13 cellular contexts compared by ENCODE assay signal in genomic region chr5:173721259-173722232, GRCh38.
DNase-seq lines count a peak whose midpoint lies in the region; TF ChIP-seq lines count a peak whose summit lies in the region.
"Had no signal": no experiment of that assay in that cellular context is flagged by ENCODE, and none has a peak within 500 bp of the region (broad histone marks: within the 10 kb centered on the region; RNA-seq: fewer than 3 reads in every experiment).

No MANE protein-coding gene starts in this region.

- TF ChIP-seq CTCF in chondrocyte (IDR thresholded peaks at IDR 0.05) (peak; percentile 21), nephron progenitor cell (IDR thresholded peaks at IDR 0.05) (peak; percentile 16), prostate gland (IDR thresholded peaks at IDR 0.05) (no peak)

- no peaks in the 10 kb centered on the region for H3K36me3 ChIP-seq in prostate gland

- DNase-seq in G401 (ENCODE audit: low spot score) = peak; percentile 70
- peak; percentile 44 for DNase-seq in NCI-H82 (lab: John Stamatoyannopoulos, UW)
- DNase-seq in chondrocyte (ENCODE audit: low spot score) = no peak
- DNase-seq in nephron progenitor cell = no peak
- DNase-seq in activated naive CD4-positive, alpha-beta T cell treated with anti-CD3 and anti-CD28 coated beads, Interleukin-2, amount 50 U/mL, for 16 hours = no peak
- DNase-seq in SKM-1 (lab: John Stamatoyannopoulos, UW; ENCODE audit: unreplicated experiment) = no peak
- no peak for DNase-seq in activated naive CD4-positive, alpha-beta T cell (lab: John Stamatoyannopoulos, UW)
- DNase-seq in prostate gland (ENCODE audit: low spot score) = no peak
- DNase-seq: activated CD4-positive, alpha-beta T cell treated with anti-CD3 and anti-CD28 coated beads for 48 hours; activated T-cell treated with anti-CD3 and anti-CD28 coated beads, Interleukin-2, amount 50 U/mL, for 4 hours; DMS153; mesenchymal stem cell; NCI-H1417 treated with DMSO at 0.1 percent for 48 hours had no signal

- H3K4me1 ChIP-seq in prostate gland (replicated peaks) = no peaks in the 10 kb centered on the region

- no peak for TF ChIP-seq POLR2A in prostate gland (IDR thresholded peaks at IDR 0.05)

- intact Hi-C loops in prostate gland (cut with DNase I) = no loop called here

- no peak overlapping the region for H3K4me3 ChIP-seq in prostate gland

- H3K27me3 Mint-ChIP-seq in chondrocyte (ENCODE audit: low read depth) (peaks cover 13% of the 10 kb centered on the region), nephron progenitor cell (ENCODE audit: low read depth, poor library complexity) (peaks cover 20% of the 10 kb centered on the region)

- H3K27ac Mint-ChIP-seq in chondrocyte (ENCODE audit: unreplicated experiment) (no peak overlapping the region), nephron progenitor cell (no peak overlapping the region)

- H3K36me3 Mint-ChIP-seq in chondrocyte (ENCODE audit: low read depth) = no peaks in the 10 kb centered on the region
- H3K36me3 Mint-ChIP-seq in nephron progenitor cell (ENCODE audit: low read depth) = no peaks in the 10 kb centered on the region

- in situ Hi-C loops in G401 (cut with HindIII; ENCODE audit: low sequenced_read_pairs) = no loop called here

- H3K4me1 Mint-ChIP-seq in chondrocyte (ENCODE audit: low read depth) (peaks cover 11% of the 10 kb centered on the region), nephron progenitor cell (peaks cover 46% of the 10 kb centered on the region)

- H3K27ac ChIP-seq in prostate gland = no peak overlapping the region

- no peaks in the 10 kb centered on the region for H3K9me3 ChIP-seq in prostate gland

- H3K4me3 Mint-ChIP-seq in chondrocyte (ENCODE audit: unreplicated experiment) = no peak overlapping the region
- H3K4me3 Mint-ChIP-seq in nephron progenitor cell = no peak overlapping the region
- H3K4me3 Mint-ChIP-seq: activated T-cell treated with anti-CD3 and anti-CD28 coated beads, Interleukin-2, amount 50 U/mL, for 4 hours had no signal

- H3K9me3 Mint-ChIP-seq in chondrocyte (ENCODE audit: low read depth) (peaks cover 5% of the 10 kb centered on the region), nephron progenitor cell (peaks cover 17% of the 10 kb centered on the region)

- no peaks in the 10 kb centered on the region for H3K27me3 ChIP-seq in prostate gland (replicated peaks; ENCODE audit: insufficient read depth)

- 85% methylated on average over 11 of the region's 11 CpGs for WGBS in prostate gland

Comparison
In these comparisons a context has a peak if more than half of its experiments do, and no peak if none do; other contexts are left out.
1. DNase-seq: peak in G401 (single experiment) and NCI-H82 (single experiment); none in chondrocyte (single experiment), nephron progenitor cell (single experiment), activated naive CD4-positive, alpha-beta T cell treated with anti-CD3 and anti-CD28 coated beads, Interleukin-2, amount 50 U/mL, for 16 hours (single experiment), SKM-1 (single experiment), activated naive CD4-positive, alpha-beta T cell (0 of 4) and prostate gland (single experiment).
2. CTCF ChIP-seq: peak in chondrocyte (single experiment) and nephron progenitor cell (single experiment); none in prostate gland (0 of 4).